ENCODE assay signal across 15 cellular contexts in genomic region chr5:96927008-96927407, GRCh38. TPM values are rescaled to one million over a fixed set of nuclear protein-coding genes. Genes with fewer than 3 reads are reported as not detected.
A peak's percentile ranks its signal among the peaks of the same experiment; 100 is the strongest.
DNase-seq lines count a peak whose midpoint lies in the region; ATAC-seq, FAIRE-seq and TF ChIP-seq lines count a peak whose summit lies in the region.
"Had no signal": no experiment of that assay in that cellular context is flagged by ENCODE, and none has a peak within 500 bp of the region (broad histone marks: within the 10 kb centered on the region; RNA-seq: fewer than 3 reads in every experiment).

No MANE protein-coding gene starts in this region.

- peak; percentile 22 for DNase-seq in EL
- DNase-seq in NCI-H226: peak; percentile 41
- DNase-seq in choroid plexus epithelial cell (ENCODE audit: low read depth): peak; percentile 74
- peak; percentile 72 for DNase-seq in iris pigment epithelial cell (ENCODE audit: low read depth)
- DNase-seq in NCI-H748 treated with DMSO at 0.1 percent for 48 hours (lab: John Stamatoyannopoulos, UW): no peak
- no peak for DNase-seq in GM12892 (ENCODE audit: insufficient read length)
- DNase-seq: DMS 273 treated with DMSO at 0.1 percent for 48 hours, Karpas-422, NCI-H1930, NCI-H2171, NCI-H446 treated with DMSO at 0.1 percent for 48 hours, PC-3, SJCRH30 had no signal

- H3K4me3 ChIP-seq in choroid plexus epithelial cell (ENCODE audit: low read depth, low read length): no peak overlapping the region
- H3K4me3 ChIP-seq: SJCRH30 had no signal

- no peak for TF ChIP-seq POLR2A in GM12892 (IDR thresholded peaks at IDR 0.05; ENCODE audit: low read depth, low read length)
- TF ChIP-seq POLR2A in GM18505 (IDR thresholded peaks at IDR 0.05; ENCODE audit: borderline replicate concordance, extremely low read depth, insufficient read depth, insufficient read length): no peak

- no peak for TF ChIP-seq CTCF in choroid plexus epithelial cell (conservative IDR thresholded peaks at IDR 0.05; ENCODE audit: low read depth, low read length)

- no peak for FAIRE-seq in GM12892 (lab: Jason Lieb, UNC)

- no peak for ATAC-seq in GM19397 (IDR thresholded peaks at IDR 0.05; ENCODE audit: unreplicated experiment)
- ATAC-seq in GM18505 (IDR thresholded peaks at IDR 0.05; ENCODE audit: unreplicated experiment): no peak
- ATAC-seq: PC-3 had no signal

RNA-seq across cellular contexts. Expression of gene LNPEP, which starts 8.9 kb away (rescaled TPM):
- polyA plus RNA-seq in GM12892 (2012; ENCODE audit: missing spikeins): 19.7 TPM

RNA-seq across cellular contexts. Expression of gene ERAP2, which starts 50.7 kb away (rescaled TPM):
- polyA plus RNA-seq in GM12892 (2012; ENCODE audit: missing spikeins): 8.2 TPM

Comparison
In these comparisons a context has a peak if more than half of its experiments do, and no peak if none do; other contexts are left out.
1. DNase-seq: peak in EL (single experiment), NCI-H226 (single experiment), choroid plexus epithelial cell (single experiment) and iris pigment epithelial cell (single experiment); none in NCI-H748 treated with DMSO at 0.1 percent for 48 hours (single experiment) and GM12892 (single experiment).